In genomic region chr2:234686088-234686890, GRCh38 we compare ENCODE assay signal across 11 cellular contexts.
DNase-seq lines count a peak whose midpoint lies in the region; ATAC-seq and TF ChIP-seq lines count a peak whose summit lies in the region.
"Had no signal": no experiment of that assay in that cellular context is flagged by ENCODE, and none has a peak within 500 bp of the region (broad histone marks: within the 10 kb centered on the region; RNA-seq: fewer than 3 reads in every experiment).

No MANE protein-coding gene starts in this region.

- DNase-seq in A172 (ENCODE audit: low spot score) (peak; percentile 73), HCT116 (ENCODE audit: low read depth, low spot score) (no peak), adipocyte (ENCODE audit: low read depth) (peak; percentile 23), iPS-NIHi7 (ENCODE audit: extremely low spot score) (peak; percentile 69), GM10266 (ENCODE audit: extremely low spot score) (no peak), Kasumi-1 (lab: John Stamatoyannopoulos, UW) (no peak)
- no peak for DNase-seq in effector CD4-positive, alpha-beta T cell
- no peak for DNase-seq in stimulated activated CD4-positive, alpha-beta T cell treated with anti-CD3 and anti-CD28 coated beads, Interleukin-4, amount 100 ng/mL, for 4 hours
- DNase-seq: nucleus accumbens; stimulated activated CD4-positive, alpha-beta T cell treated with anti-CD3 and anti-CD28 coated beads, Interleukin-4, amount 100 ng/mL, for 24 hours; T-helper 9 cell had no signal

- RAD21 ChIA-PET in HCT116 (lab: Charles Lee; ENCODE audit: low non-redundant PET in 1 of 2, low total read pairs in 2 of 2, uncharacterized antibody in 2 of 2, unreplicated experiment in 2 of 2): no interaction called here

- TF ChIP-seq RAD21 in HCT116 (IDR thresholded peaks at IDR 0.05; ENCODE audit: low read depth): no peak

- TF ChIP-seq CTCF in HCT116 (IDR thresholded peaks at IDR 0.05 in 2 of 3, conservative IDR thresholded peaks at IDR 0.05 in 1 of 3; ENCODE audit: borderline replicate concordance in 1 of 3, insufficient read depth in 1 of 3, low read depth in 2 of 3, low read length in 2 of 3) (no peak), GM10266 (IDR thresholded peaks at IDR 0.05; ENCODE audit: control insufficient read depth, insufficient read depth, low read depth, missing control alignments) (no peak)

- H4K20me1 ChIP-seq in HCT116 (ENCODE audit: insufficient read depth): no peaks in the 10 kb centered on the region

- peaks cover 14 to 41% of the 10 kb centered on the region in 2 experiments; a peak in 3 of 4 replicates for H3K4me1 ChIP-seq in HCT116 (ENCODE audit: control insufficient read depth in 1 of 2, insufficient read depth in 2 of 2, low read length in 2 of 2)
- peaks cover 16% of the 10 kb centered on the region for H3K4me1 ChIP-seq in adipocyte (ENCODE audit: control insufficient read depth, insufficient read depth, low read length)

- H3K4me3 ChIP-seq in HCT116 (replicated peaks in 1 of 2; ENCODE audit: low read depth in 1 of 2, low read length in 2 of 2): peak overlapping the region in 1 of 2 experiments; percentile 16; a peak in 1 of 4 replicates
- no peak overlapping the region for H3K4me3 ChIP-seq in adipocyte (ENCODE audit: low read length)

- intact Hi-C loops in HCT116 (cut with micrococcal nuclease): no loop called here

- TF ChIP-seq POLR2A in HCT116 (IDR thresholded peaks at IDR 0.05; ENCODE audit: borderline replicate concordance, extremely low read depth, insufficient read depth, insufficient read length): no peak

- peak; percentile 89 for ATAC-seq in HCT116

- no peaks in the 10 kb centered on the region for H3K79me2 ChIP-seq in HCT116 (ENCODE audit: insufficient read depth, low read length)

- BruUV-seq in HCT116 (replicated peaks; lab: Mats Ljungman, UMichigan): no TSS peak

- H3K9me2 ChIP-seq in HCT116 (ENCODE audit: insufficient read depth): no peaks in the 10 kb centered on the region

- H3K9me3 ChIP-seq in HCT116 (ENCODE audit: control insufficient read depth in 1 of 2, insufficient read depth in 1 of 2, low read depth in 1 of 2, low read length in 2 of 2): no peaks in the 10 kb centered on the region
- H3K9me3 ChIP-seq in adipocyte (ENCODE audit: control insufficient read depth, low read length): no peaks in the 10 kb centered on the region

- H2AFZ ChIP-seq in HCT116 (ENCODE audit: low read depth, low read length, poor library complexity, severe bottlenecking): peak overlapping the region; percentile 1

- H3K27ac ChIP-seq in HCT116 (ENCODE audit: low read depth, low read length): no peak overlapping the region

- CTCF ChIA-PET in HCT116 (lab: Charles Lee): no interaction called here

- POLR2A ChIA-PET in HCT116 (lab: Charles Lee): no interaction called here

- H3K4me2 ChIP-seq in HCT116 (ENCODE audit: low read length): peak overlapping the region; percentile 60

- H3K9ac ChIP-seq in HCT116 (ENCODE audit: low read length) (no peak overlapping the region), adipocyte (ENCODE audit: low read length) (no peak overlapping the region)

- H3K27me3 ChIP-seq in HCT116 (ENCODE audit: insufficient read depth, low read length) (no peaks in the 10 kb centered on the region), adipocyte (replicated peaks; ENCODE audit: control insufficient read depth, insufficient read depth, low read length) (no peaks in the 10 kb centered on the region)

- H3K36me3 ChIP-seq in HCT116 (ENCODE audit: control insufficient read depth in 1 of 2, insufficient read depth in 2 of 2, low read length in 2 of 2) (no peaks in the 10 kb centered on the region; a peak in 1 of 4 replicates), adipocyte (ENCODE audit: control insufficient read depth, insufficient read depth, low read length, severe bottlenecking) (no peaks in the 10 kb centered on the region)

TF ChIP-seq in HCT116, 20 proteins besides CTCF, POLR2A, EP300 and RAD21:
- no peak for TF ChIP-seq EZH2 (IDR thresholded peaks at IDR 0.05)
- TF ChIP-seq SP1 (IDR thresholded peaks at IDR 0.05; ENCODE audit: low read depth): 0 out of 2 replicates have a peak, but pooled peaks have one; percentile 20
- TF ChIP-seq TCF7L2 (IDR thresholded peaks at IDR 0.05; ENCODE audit: borderline replicate concordance, extremely low read depth, insufficient read depth, insufficient read length): peak; percentile 33

Comparison
In these comparisons a context has a peak if more than half of its experiments do, and no peak if none do; other contexts are left out.
1. DNase-seq: peak in A172 (single experiment), adipocyte (single experiment) and iPS-NIHi7 (single experiment); none in HCT116 (single experiment), GM10266 (single experiment), effector CD4-positive, alpha-beta T cell (single experiment), Kasumi-1 (0 of 2) and stimulated activated CD4-positive, alpha-beta T cell treated with anti-CD3 and anti-CD28 coated beads, Interleukin-4, amount 100 ng/mL, for 4 hours (0 of 2).